ENCODE assay signal across 2 cellular contexts in the genomic region with DNA sequence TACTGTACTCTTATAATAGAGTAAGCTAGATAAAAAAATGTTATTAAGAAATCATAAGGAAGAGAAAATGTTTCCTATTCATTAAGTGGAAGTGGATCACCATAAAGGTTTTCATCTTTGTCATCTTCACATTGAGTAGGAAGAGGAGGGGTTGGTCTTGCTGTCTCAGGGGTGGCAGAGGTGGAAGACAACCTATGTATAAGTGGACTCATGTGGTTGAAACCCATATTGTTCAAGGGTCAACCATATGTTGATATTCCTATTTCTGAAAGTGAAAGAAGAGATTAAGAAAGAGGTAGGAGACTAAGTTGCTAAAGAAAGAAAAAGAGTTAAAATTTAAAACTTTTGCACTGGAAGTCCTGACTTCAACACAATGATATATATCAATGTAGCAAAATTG.
TF ChIP-seq lines count a peak whose summit lies in the region.

No MANE protein-coding gene starts in this region.

TF ChIP-seq in HEK293, 187 proteins besides CTCF, POLR2A, EP300 and RAD21:
- TF ChIP-seq ZNF133 (tag by site-specific recombination; IDR thresholded peaks at IDR 0.05) = peak; percentile 73
- TF ChIP-seq, protein P1, sequence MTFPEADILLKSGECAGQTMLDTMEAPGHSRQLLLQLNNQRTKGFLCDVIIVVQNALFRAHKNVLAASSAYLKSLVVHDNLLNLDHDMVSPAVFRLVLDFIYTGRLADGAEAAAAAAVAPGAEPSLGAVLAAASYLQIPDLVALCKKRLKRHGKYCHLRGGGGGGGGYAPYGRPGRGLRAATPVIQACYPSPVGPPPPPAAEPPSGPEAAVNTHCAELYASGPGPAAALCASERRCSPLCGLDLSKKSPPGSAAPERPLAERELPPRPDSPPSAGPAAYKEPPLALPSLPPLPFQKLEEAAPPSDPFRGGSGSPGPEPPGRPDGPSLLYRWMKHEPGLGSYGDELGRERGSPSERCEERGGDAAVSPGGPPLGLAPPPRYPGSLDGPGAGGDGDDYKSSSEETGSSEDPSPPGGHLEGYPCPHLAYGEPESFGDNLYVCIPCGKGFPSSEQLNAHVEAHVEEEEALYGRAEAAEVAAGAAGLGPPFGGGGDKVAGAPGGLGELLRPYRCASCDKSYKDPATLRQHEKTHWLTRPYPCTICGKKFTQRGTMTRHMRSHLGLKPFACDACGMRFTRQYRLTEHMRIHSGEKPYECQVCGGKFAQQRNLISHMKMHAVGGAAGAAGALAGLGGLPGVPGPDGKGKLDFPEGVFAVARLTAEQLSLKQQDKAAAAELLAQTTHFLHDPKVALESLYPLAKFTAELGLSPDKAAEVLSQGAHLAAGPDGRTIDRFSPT (tag by site-specific recombination; IDR thresholded peaks at IDR 0.05) = no peak

TF ChIP-seq in GM12878, 131 proteins besides CTCF, POLR2A, EP300 and RAD21:
- TF ChIP-seq, protein P2, sequence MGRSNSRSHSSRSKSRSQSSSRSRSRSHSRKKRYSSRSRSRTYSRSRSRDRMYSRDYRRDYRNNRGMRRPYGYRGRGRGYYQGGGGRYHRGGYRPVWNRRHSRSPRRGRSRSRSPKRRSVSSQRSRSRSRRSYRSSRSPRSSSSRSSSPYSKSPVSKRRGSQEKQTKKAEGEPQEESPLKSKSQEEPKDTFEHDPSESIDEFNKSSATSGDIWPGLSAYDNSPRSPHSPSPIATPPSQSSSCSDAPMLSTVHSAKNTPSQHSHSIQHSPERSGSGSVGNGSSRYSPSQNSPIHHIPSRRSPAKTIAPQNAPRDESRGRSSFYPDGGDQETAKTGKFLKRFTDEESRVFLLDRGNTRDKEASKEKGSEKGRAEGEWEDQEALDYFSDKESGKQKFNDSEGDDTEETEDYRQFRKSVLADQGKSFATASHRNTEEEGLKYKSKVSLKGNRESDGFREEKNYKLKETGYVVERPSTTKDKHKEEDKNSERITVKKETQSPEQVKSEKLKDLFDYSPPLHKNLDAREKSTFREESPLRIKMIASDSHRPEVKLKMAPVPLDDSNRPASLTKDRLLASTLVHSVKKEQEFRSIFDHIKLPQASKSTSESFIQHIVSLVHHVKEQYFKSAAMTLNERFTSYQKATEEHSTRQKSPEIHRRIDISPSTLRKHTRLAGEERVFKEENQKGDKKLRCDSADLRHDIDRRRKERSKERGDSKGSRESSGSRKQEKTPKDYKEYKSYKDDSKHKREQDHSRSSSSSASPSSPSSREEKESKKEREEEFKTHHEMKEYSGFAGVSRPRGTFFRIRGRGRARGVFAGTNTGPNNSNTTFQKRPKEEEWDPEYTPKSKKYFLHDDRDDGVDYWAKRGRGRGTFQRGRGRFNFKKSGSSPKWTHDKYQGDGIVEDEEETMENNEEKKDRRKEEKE (IDR thresholded peaks at IDR 0.05) = no peak
TF ChIP-seq in GM12878: peak in this region for 0.
